27 cellular contexts compared by ENCODE assay signal in the genomic region with DNA sequence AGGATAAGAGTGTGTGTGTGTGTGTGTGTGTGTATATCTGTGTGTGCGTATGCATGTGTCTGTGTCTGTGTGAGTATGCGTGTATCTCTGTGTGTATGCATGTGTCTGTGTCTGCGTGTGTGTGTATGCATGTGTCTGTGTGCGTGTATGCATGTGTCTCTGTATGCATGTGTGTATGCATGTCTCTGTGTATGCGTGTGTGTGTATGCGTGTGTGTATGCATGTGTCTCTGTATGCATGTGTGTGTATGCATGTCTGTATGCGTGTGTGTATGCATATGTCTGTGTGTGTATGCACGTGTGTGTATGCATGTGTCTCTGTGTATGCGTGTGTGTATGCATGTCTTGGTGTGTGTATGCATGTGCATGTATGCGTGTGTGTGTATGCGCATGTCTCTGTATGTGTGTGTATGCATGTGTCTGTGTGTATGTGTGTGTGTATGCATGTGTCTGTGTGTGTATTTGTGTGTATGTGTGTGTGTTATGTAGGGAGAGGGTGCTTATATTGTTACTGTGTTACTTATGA.
"Had no signal": no experiment of that assay in that cellular context is flagged by ENCODE, and none has a peak within 500 bp of the region (broad histone marks: within the 10 kb centered on the region; RNA-seq: fewer than 3 reads in every experiment).

No MANE protein-coding gene starts in this region.

- DNase-seq: activated CD4-positive, alpha-beta memory T cell treated with anti-CD3 and anti-CD28 coated beads, Interleukin-2, amount 10 ng/mL, durations not matched to agents 7 days and 5 days; activated CD4-positive, alpha-beta T cell treated with anti-CD3 and anti-CD28 coated beads for 36 hours; activated CD4-positive, alpha-beta T cell treated with anti-CD3 and anti-CD28 coated beads, Interleukin-2, amount 10 ng/mL, durations not matched to agents 24 days and 14 days; activated CD4-positive, CD25-positive, alpha-beta regulatory T cell; activated CD4-positive, CD25-positive, alpha-beta regulatory T cell treated with anti-CD3 and anti-CD28 coated beads, Interleukin-2, amount 50 U/mL, for 72 hours; activated effector memory CD4-positive, alpha-beta T cell treated with Interleukin-2 at 50 U/mL for 16 hours; activated gamma-delta T cell treated with Interleukin-2 at 50 U/mL for 16 hours; activated naive CD4-positive, alpha-beta T cell treated with anti-CD3 and anti-CD28 coated beads, Interleukin-2, amount 50 U/mL, for 16 hours; activated naive CD4-positive, alpha-beta T cell treated with Interleukin-2 at 50 U/mL for 16 hours; activated T-cell treated with anti-CD3 and anti-CD28 coated beads, Interleukin-2, amount 50 U/mL, for 4 hours; amniotic stem cell; anterior cingulate cortex; brain microvascular endothelial cell; caudate nucleus; cortex of kidney; dermis blood vessel endothelial cell; effector CD4-positive, alpha-beta T cell; effector memory CD8-positive, alpha-beta T cell; erythroblast; esophagus squamous epithelium; foreskin melanocyte; heart right ventricle; T-helper 2 cell had no signal

- H3K4me3 ChIP-seq: esophagus squamous epithelium, gastroesophageal sphincter, heart right ventricle had no signal

- FAIRE-seq: astrocyte, colon had no signal

- H3K4me1 ChIP-seq: esophagus squamous epithelium, gastroesophageal sphincter had no signal

- H3K27ac ChIP-seq: brain microvascular endothelial cell, esophagus squamous epithelium, gastroesophageal sphincter, heart right ventricle had no signal

- H3K27me3 ChIP-seq: esophagus squamous epithelium, gastroesophageal sphincter, heart right ventricle had no signal

- ATAC-seq: activated CD4-positive, alpha-beta T cell treated with anti-CD3 and anti-CD28 coated beads for 36 hours; activated T-cell treated with anti-CD3 and anti-CD28 coated beads, Interleukin-2, amount 50 U/mL, for 4 hours; activated T-helper 17 cell treated with anti-CD3 and anti-CD28 coated beads, Interleukin-2, amount 50 U/mL, for 72 hours; effector memory CD8-positive, alpha-beta T cell; gastroesophageal sphincter; heart right ventricle had no signal

- H3K36me3 ChIP-seq: brain microvascular endothelial cell, esophagus squamous epithelium, gastroesophageal sphincter, heart right ventricle had no signal

- H3K9me3 ChIP-seq: esophagus squamous epithelium had no signal
